ENCODE assay signal across 14 cellular contexts in genomic region chr3:115633467-115633866, GRCh38.
"Had no signal": no experiment of that assay in that cellular context is flagged by ENCODE, and none has a peak within 500 bp of the region (broad histone marks: within the 10 kb centered on the region; RNA-seq: fewer than 3 reads in every experiment).

No MANE protein-coding gene starts in this region.

- FAIRE-seq: astrocyte, TTC549 had no signal

- ATAC-seq: activated CD4-positive, alpha-beta T cell treated with anti-CD3 and anti-CD28 coated beads for 36 hours; heart left ventricle; left lung; upper lobe of right lung had no signal

- DNase-seq: activated CD4-positive, alpha-beta T cell treated with anti-CD3 and anti-CD28 coated beads for 36 hours; activated CD4-positive, alpha-beta T cell treated with anti-CD3 and anti-CD28 coated beads, Interleukin-2, amount 50 U/mL, for 48 hours; activated gamma-delta T cell; cortex of kidney; heart left ventricle; left lung; midbrain; posterior cingulate gyrus; sigmoid colon; stimulated activated CD4-positive, alpha-beta T cell treated with anti-CD3 and anti-CD28 coated beads, Interleukin-4, amount 100 ng/mL, for 24 hours; stimulated activated naive B cell treated with anti-CD40 and anti-IgM and Interleukin-4, amounts not matched to agents 10 μg/mL and 1 μg/mL and 100 μg/mL, for 72 hours; upper lobe of right lung had no signal
